ENCODE assay signal across 33 cellular contexts in genomic region chr2:209094221-209094620, GRCh38.
"Had no signal": no experiment of that assay in that cellular context is flagged by ENCODE, and none has a peak within 500 bp of the region (broad histone marks: within the 10 kb centered on the region; RNA-seq: fewer than 3 reads in every experiment).

No MANE protein-coding gene starts in this region.

- H3K9me3 Mint-ChIP-seq: activated CD4-positive, alpha-beta memory T cell treated with anti-CD3 and anti-CD28 coated beads, Interleukin-2, amount 10 ng/mL, durations not matched to agents 7 days and 5 days; activated CD4-positive, alpha-beta T cell treated with anti-CD3 and anti-CD28 coated beads, Interleukin-2, amount 10 ng/mL, durations not matched to agents 24 days and 14 days; activated naive CD4-positive, alpha-beta T cell treated with anti-CD3 and anti-CD28 coated beads, Interleukin-2, amount 10 ng/mL, durations not matched to agents 7 days and 5 days; activated naive CD8-positive, alpha-beta T cell treated with anti-CD3 and anti-CD28 coated beads, Interleukin-2, amount 10 ng/mL, durations not matched to agents 7 days and 5 days; activated T-cell treated with anti-CD3 and anti-CD28 coated beads, Interleukin-2, amount 50 U/mL, for 24 hours; stimulated activated naive CD8-positive, alpha-beta T cell treated with anti-CD3 and anti-CD28 coated beads, Interleukin-15, amount 100 ng/mL, for 72 hours; T-helper 1 cell treated with Interleukin-12 subunit alpha and Interleukin-12 subunit beta and Interleukin-4 antibody, amounts not matched to agents 30 μg/mL and 1 μg/mL, for 36 hours had no signal

- H3K27me3 Mint-ChIP-seq: activated CD4-positive, alpha-beta memory T cell treated with anti-CD3 and anti-CD28 coated beads, Interleukin-2, amount 10 ng/mL, durations not matched to agents 7 days and 5 days; activated CD4-positive, alpha-beta T cell treated with anti-CD3 and anti-CD28 coated beads, Interleukin-2, amount 10 ng/mL, durations not matched to agents 24 days and 14 days; activated naive CD4-positive, alpha-beta T cell treated with anti-CD3 and anti-CD28 coated beads, Interleukin-2, amount 10 ng/mL, durations not matched to agents 7 days and 5 days; activated naive CD8-positive, alpha-beta T cell treated with anti-CD3 and anti-CD28 coated beads, Interleukin-2, amount 10 ng/mL, durations not matched to agents 7 days and 5 days; activated T-cell treated with anti-CD3 and anti-CD28 coated beads, Interleukin-2, amount 50 U/mL, for 24 hours; central memory CD8-positive, alpha-beta T cell; dendritic cell treated with granulocyte-macrophage colony-stimulating factor and Interleukin-4, amounts not matched to agents 40 ng/mL and 50 ng/mL, for 4 days; stimulated activated naive CD8-positive, alpha-beta T cell treated with anti-CD3 and anti-CD28 coated beads, Interleukin-15, amount 100 ng/mL, for 72 hours had no signal

- ATAC-seq: foreskin keratinocyte; heart right ventricle; left cardiac atrium; left ventricle myocardium superior; naive thymus-derived CD4-positive, alpha-beta T cell; pancreas; sciatic nerve; stimulated activated effector memory CD8-positive, alpha-beta T cell treated with anti-CD3 and anti-CD28 coated beads, Interleukin-12 subunit alpha, Interleukin-12 subunit beta, amount 100 ng/mL, for 72 hours; stimulated activated naive CD8-positive, alpha-beta T cell treated with anti-CD3 and anti-CD28 coated beads, Interleukin-15, amount 100 ng/mL, for 72 hours; upper lobe of right lung had no signal

- H3K4me3 Mint-ChIP-seq: activated CD4-positive, alpha-beta memory T cell treated with anti-CD3 and anti-CD28 coated beads, Interleukin-2, amount 10 ng/mL, durations not matched to agents 7 days and 5 days; activated CD4-positive, alpha-beta T cell treated with anti-CD3 and anti-CD28 coated beads, Interleukin-2, amount 10 ng/mL, durations not matched to agents 24 days and 14 days; activated naive CD4-positive, alpha-beta T cell treated with anti-CD3 and anti-CD28 coated beads, Interleukin-2, amount 10 ng/mL, durations not matched to agents 7 days and 5 days; activated naive CD8-positive, alpha-beta T cell treated with anti-CD3 and anti-CD28 coated beads, Interleukin-2, amount 10 ng/mL, durations not matched to agents 7 days and 5 days; activated T-cell treated with anti-CD3 and anti-CD28 coated beads, Interleukin-2, amount 50 U/mL, for 24 hours; central memory CD8-positive, alpha-beta T cell; dendritic cell treated with granulocyte-macrophage colony-stimulating factor and Interleukin-4, amounts not matched to agents 40 ng/mL and 50 ng/mL, for 4 days; naive thymus-derived CD4-positive, alpha-beta T cell; stimulated activated effector memory CD8-positive, alpha-beta T cell treated with anti-CD3 and anti-CD28 coated beads, Interleukin-12 subunit alpha, Interleukin-12 subunit beta, amount 100 ng/mL, for 72 hours; stimulated activated naive CD8-positive, alpha-beta T cell treated with anti-CD3 and anti-CD28 coated beads, Interleukin-15, amount 100 ng/mL, for 72 hours; T-helper 1 cell treated with Interleukin-12 subunit alpha and Interleukin-12 subunit beta and Interleukin-4 antibody, amounts not matched to agents 30 μg/mL and 1 μg/mL, for 36 hours had no signal

- H3K9me3 ChIP-seq: ascending aorta, esophagus muscularis mucosa, pancreas, prostate gland, thyroid gland, upper lobe of right lung had no signal

- H3K4me1 Mint-ChIP-seq: activated CD4-positive, alpha-beta memory T cell treated with anti-CD3 and anti-CD28 coated beads, Interleukin-2, amount 10 ng/mL, durations not matched to agents 7 days and 5 days; activated CD4-positive, alpha-beta T cell treated with anti-CD3 and anti-CD28 coated beads, Interleukin-2, amount 10 ng/mL, durations not matched to agents 24 days and 14 days; activated naive CD4-positive, alpha-beta T cell treated with anti-CD3 and anti-CD28 coated beads, Interleukin-2, amount 10 ng/mL, durations not matched to agents 7 days and 5 days; activated naive CD8-positive, alpha-beta T cell treated with anti-CD3 and anti-CD28 coated beads, Interleukin-2, amount 10 ng/mL, durations not matched to agents 7 days and 5 days; central memory CD8-positive, alpha-beta T cell; naive thymus-derived CD4-positive, alpha-beta T cell; stimulated activated effector memory CD8-positive, alpha-beta T cell treated with anti-CD3 and anti-CD28 coated beads, Interleukin-12 subunit alpha, Interleukin-12 subunit beta, amount 100 ng/mL, for 72 hours; stimulated activated naive CD8-positive, alpha-beta T cell treated with anti-CD3 and anti-CD28 coated beads, Interleukin-15, amount 100 ng/mL, for 72 hours had no signal

- DNase-seq: activated CD4-positive, alpha-beta memory T cell treated with anti-CD3 and anti-CD28 coated beads, Interleukin-2, amount 10 ng/mL, durations not matched to agents 7 days and 5 days; activated CD4-positive, alpha-beta T cell treated with anti-CD3 and anti-CD28 coated beads, Interleukin-2, amount 10 ng/mL, durations not matched to agents 24 days and 14 days; activated CD4-positive, CD25-positive, alpha-beta regulatory T cell treated with anti-CD3 and anti-CD28 coated beads, Interleukin-2, amount 50 U/mL, for 72 hours; activated CD8-positive, alpha-beta memory T cell treated with anti-CD3 and anti-CD28 coated beads, Interleukin-2, amount 50 U/mL, for 48 hours; activated gamma-delta T cell; activated naive CD4-positive, alpha-beta T cell treated with anti-CD3 and anti-CD28 coated beads, Interleukin-2, amount 10 ng/mL, durations not matched to agents 7 days and 5 days; activated naive CD8-positive, alpha-beta T cell treated with anti-CD3 and anti-CD28 coated beads, Interleukin-2, amount 10 ng/mL, durations not matched to agents 7 days and 5 days; activated T-cell treated with anti-CD3 and anti-CD28 coated beads, Interleukin-2, amount 50 U/mL, for 24 hours; foreskin keratinocyte; heart right ventricle; left cardiac atrium; left ventricle myocardium superior; midbrain; naive thymus-derived CD4-positive, alpha-beta T cell; nucleus accumbens; pancreas; retina; stimulated activated CD4-positive, alpha-beta T cell treated with anti-CD3 and anti-CD28 coated beads, Interleukin-4, amount 100 ng/mL, for 24 hours; stimulated activated naive CD8-positive, alpha-beta T cell treated with anti-CD3 and anti-CD28 coated beads, Interleukin-15, amount 100 ng/mL, for 72 hours; substantia nigra; T-helper 9 cell; thyroid gland; upper lobe of right lung; WERI-Rb-1 had no signal

- H3K36me3 Mint-ChIP-seq: activated naive CD4-positive, alpha-beta T cell treated with anti-CD3 and anti-CD28 coated beads, Interleukin-2, amount 10 ng/mL, durations not matched to agents 7 days and 5 days; activated naive CD8-positive, alpha-beta T cell treated with anti-CD3 and anti-CD28 coated beads, Interleukin-2, amount 10 ng/mL, durations not matched to agents 7 days and 5 days; naive thymus-derived CD4-positive, alpha-beta T cell; stimulated activated effector memory CD8-positive, alpha-beta T cell treated with anti-CD3 and anti-CD28 coated beads, Interleukin-12 subunit alpha, Interleukin-12 subunit beta, amount 100 ng/mL, for 72 hours had no signal

- H3K4me1 ChIP-seq: ascending aorta, esophagus muscularis mucosa, foreskin keratinocyte, heart right ventricle, prostate gland, thyroid gland, upper lobe of right lung had no signal

- H3K27ac Mint-ChIP-seq: activated CD4-positive, alpha-beta memory T cell treated with anti-CD3 and anti-CD28 coated beads, Interleukin-2, amount 10 ng/mL, durations not matched to agents 7 days and 5 days; activated CD4-positive, alpha-beta T cell treated with anti-CD3 and anti-CD28 coated beads, Interleukin-2, amount 10 ng/mL, durations not matched to agents 24 days and 14 days; activated naive CD4-positive, alpha-beta T cell treated with anti-CD3 and anti-CD28 coated beads, Interleukin-2, amount 10 ng/mL, durations not matched to agents 7 days and 5 days; activated naive CD8-positive, alpha-beta T cell treated with anti-CD3 and anti-CD28 coated beads, Interleukin-2, amount 10 ng/mL, durations not matched to agents 7 days and 5 days; activated T-cell treated with anti-CD3 and anti-CD28 coated beads, Interleukin-2, amount 50 U/mL, for 24 hours; dendritic cell treated with granulocyte-macrophage colony-stimulating factor and Interleukin-4, amounts not matched to agents 40 ng/mL and 50 ng/mL, for 4 days; naive thymus-derived CD4-positive, alpha-beta T cell; stimulated activated effector memory CD8-positive, alpha-beta T cell treated with anti-CD3 and anti-CD28 coated beads, Interleukin-12 subunit alpha, Interleukin-12 subunit beta, amount 100 ng/mL, for 72 hours; stimulated activated naive CD8-positive, alpha-beta T cell treated with anti-CD3 and anti-CD28 coated beads, Interleukin-15, amount 100 ng/mL, for 72 hours; T-helper 1 cell treated with Interleukin-12 subunit alpha and Interleukin-12 subunit beta and Interleukin-4 antibody, amounts not matched to agents 30 μg/mL and 1 μg/mL, for 36 hours had no signal

- H3K27me3 ChIP-seq: ascending aorta, esophagus muscularis mucosa, foreskin keratinocyte, heart right ventricle, pancreas, thyroid gland, upper lobe of right lung had no signal

- H3K27ac ChIP-seq: ascending aorta, esophagus muscularis mucosa, foreskin keratinocyte, heart right ventricle, pancreas, prostate gland, skin epidermis, thyroid gland, upper lobe of right lung, WERI-Rb-1 had no signal

- H3K4me3 ChIP-seq: ascending aorta, esophagus muscularis mucosa, heart right ventricle, pancreas, prostate gland, skin epidermis, thyroid gland, upper lobe of right lung had no signal

- H3K36me3 ChIP-seq: ascending aorta, esophagus muscularis mucosa, heart right ventricle, pancreas, prostate gland, thyroid gland, upper lobe of right lung, WERI-Rb-1 had no signal
